ENCODE assay signal across 12 cellular contexts in genomic region chr15:85607141-85607806, GRCh38.
DNase-seq lines count a peak whose midpoint lies in the region; ATAC-seq and TF ChIP-seq lines count a peak whose summit lies in the region.
"Had no signal": no experiment of that assay in that cellular context is flagged by ENCODE, and none has a peak within 500 bp of the region (broad histone marks: within the 10 kb centered on the region; RNA-seq: fewer than 3 reads in every experiment).

No MANE protein-coding gene starts in this region.

- peaks cover 2% of the 10 kb centered on the region for H3K79me1 ChIP-seq in trophoblast cell (ENCODE audit: low read length)

- DNase-seq in CD4-positive, alpha-beta memory T cell: no peak
- DNase-seq in PC-9 (peak in 1 of 2 experiments; percentile 72), epithelial cell of esophagus (ENCODE audit: low read depth) (peak; percentile 36), trophoblast cell (no peak), GM10266 (ENCODE audit: extremely low spot score) (no peak), NCI-H748 (lab: John Stamatoyannopoulos, UW; ENCODE audit: unreplicated experiment) (no peak), NCI-H748 treated with DMSO at 0.1 percent for 48 hours (lab: John Stamatoyannopoulos, UW) (no peak)
- DNase-seq: DMS153, head of caudate nucleus, posterior cingulate gyrus, WERI-Rb-1 had no signal

- no peak overlapping the region for H3K9ac ChIP-seq in trophoblast cell (ENCODE audit: low read length)

- intact Hi-C loops in CD4-positive, alpha-beta memory T cell (cut with micrococcal nuclease): no loop called here
- intact Hi-C loops in PC-9 (cut with micrococcal nuclease; ENCODE audit: unreplicated experiment): no loop called here

- H3K9me2 ChIP-seq in PC-9 (ENCODE audit: insufficient read depth): no peaks in the 10 kb centered on the region

- no peaks in the 10 kb centered on the region for H3K27me3 ChIP-seq in CD4-positive, alpha-beta memory T cell (ENCODE audit: insufficient read depth, low read length)
- H3K27me3 ChIP-seq in PC-9 (ENCODE audit: insufficient read depth, low read depth) (no peaks in the 10 kb centered on the region), trophoblast cell (ENCODE audit: insufficient read depth, low read length) (no peaks in the 10 kb centered on the region)

- no peak overlapping the region for H2AK5ac ChIP-seq in trophoblast cell (ENCODE audit: low read length)

- H4K20me1 ChIP-seq in PC-9 (ENCODE audit: insufficient read depth): no peaks in the 10 kb centered on the region

- no peak overlapping the region for H3K27ac ChIP-seq in CD4-positive, alpha-beta memory T cell (ENCODE audit: low read depth, low read length)
- H3K27ac ChIP-seq in PC-9 (peak overlapping the region; percentile 84), trophoblast cell (ENCODE audit: low read depth, low read length) (peak overlapping the region; percentile 17)
- H3K27ac ChIP-seq: WERI-Rb-1 had no signal

- no TSS peak for BruUV-seq in PC-9 (replicated peaks; lab: Mats Ljungman, UMichigan)

- POLR2A ChIA-PET in CD4-positive, alpha-beta memory T cell (lab: Charles Lee; ENCODE audit: partially characterized antibody): interaction anchor here (0.9 to 1.5 kb wide), 5 partner anchors 17 to 85 kb away, joined by 3 to 4 read pairs (median 3); no protein-coding TSS in a partner anchor
- POLR2A ChIA-PET in PC-9 (lab: Charles Lee; ENCODE audit: unreplicated experiment): interaction anchor here (0.5 to 1.2 kb wide), 6 partner anchors 9 to 264 kb away, joined by 3 to 8 read pairs (median 4); no protein-coding TSS in a partner anchor

- H3K4ac ChIP-seq in trophoblast cell (ENCODE audit: low read depth, low read length): no peak overlapping the region

- H4K12ac ChIP-seq in trophoblast cell (ENCODE audit: low read depth, low read length): no peak overlapping the region

- peaks cover 18% of the 10 kb centered on the region for H3K4me1 ChIP-seq in CD4-positive, alpha-beta memory T cell (ENCODE audit: insufficient read depth, low read length)
- peaks cover 43% of the 10 kb centered on the region for H3K4me1 ChIP-seq in PC-9 (replicated peaks; ENCODE audit: insufficient read depth)
- peaks cover 11 to 12% of the 10 kb centered on the region in 2 experiments for H3K4me1 ChIP-seq in trophoblast cell (ENCODE audit: control insufficient read depth in 1 of 2, insufficient read depth in 2 of 2, low read length in 2 of 2)

- H2AFZ ChIP-seq in PC-9 (no peak overlapping the region), trophoblast cell (ENCODE audit: insufficient read depth, low read length, poor library complexity) (no peak overlapping the region)

- H4K91ac ChIP-seq in trophoblast cell (ENCODE audit: low read depth, low read length): no peak overlapping the region

- no peak overlapping the region for H3K14ac ChIP-seq in trophoblast cell (ENCODE audit: low read length)

- no peak overlapping the region for H3K18ac ChIP-seq in trophoblast cell (ENCODE audit: low read length)

- no peaks in the 10 kb centered on the region for H3K9me3 ChIP-seq in CD4-positive, alpha-beta memory T cell (ENCODE audit: control insufficient read depth in 1 of 2, low read length in 2 of 2)
- H3K9me3 ChIP-seq in PC-9 (ENCODE audit: insufficient read depth, low read depth): no peaks in the 10 kb centered on the region
- no peaks in the 10 kb centered on the region for H3K9me3 ChIP-seq in trophoblast cell (ENCODE audit: insufficient read depth, low read depth, low read length)

- no peak for ATAC-seq in HG03175 (IDR thresholded peaks at IDR 0.05; ENCODE audit: unreplicated experiment)

- H3K4me3 ChIP-seq in CD4-positive, alpha-beta memory T cell (ENCODE audit: low read length in 2 of 2): no peak overlapping the region
- H3K4me3 ChIP-seq in PC-9 (peak overlapping the region; percentile 2; the same call in 1 of the 2 replicates), epithelial cell of esophagus (ENCODE audit: low read length) (no peak overlapping the region), trophoblast cell (ENCODE audit: low read depth, low read length) (no peak overlapping the region)

- TF ChIP-seq CTCF in PC-9 (conservative IDR thresholded peaks at IDR 0.05) (no peak), epithelial cell of esophagus (IDR thresholded peaks at IDR 0.05; ENCODE audit: insufficient read depth, low read depth, low read length, missing control alignments) (no peak), GM10266 (IDR thresholded peaks at IDR 0.05; ENCODE audit: control insufficient read depth, insufficient read depth, low read depth, missing control alignments) (no peak)

- no peak overlapping the region for H2BK5ac ChIP-seq in trophoblast cell (ENCODE audit: low read depth, low read length, poor library complexity)

- H2BK120ac ChIP-seq in trophoblast cell (ENCODE audit: insufficient read depth, low read length, poor library complexity): no peak overlapping the region

- no peaks in the 10 kb centered on the region for H3K27me3 Mint-ChIP-seq in CD4-positive, alpha-beta memory T cell

- H3K79me2 ChIP-seq in PC-9 (ENCODE audit: low read depth): peaks cover 23% of the 10 kb centered on the region
- no peaks in the 10 kb centered on the region for H3K79me2 ChIP-seq in trophoblast cell (ENCODE audit: control insufficient read depth, insufficient read depth, low read length, poor library complexity)

- H3K36me3 Mint-ChIP-seq in CD4-positive, alpha-beta memory T cell: peaks cover 23 to 40% of the 10 kb centered on the region in 2 donors

- H3K23ac ChIP-seq in trophoblast cell (ENCODE audit: low read length): no peak overlapping the region

- H3K4me2 ChIP-seq in PC-9 (peak overlapping the region; percentile 57), trophoblast cell (ENCODE audit: low read length) (no peak overlapping the region)

- no peak overlapping the region for H2BK12ac ChIP-seq in trophoblast cell (ENCODE audit: low read length)

- peaks cover 23 to 35% (median 30%) of the 10 kb centered on the region in 4 donors for H3K4me1 Mint-ChIP-seq in CD4-positive, alpha-beta memory T cell

- H3K4me3 Mint-ChIP-seq in CD4-positive, alpha-beta memory T cell: peak overlapping the region in 5 of 8 donors; percentile 29 to 75 (median 34)

- WGBS in trophoblast cell (ENCODE audit: extremely low coverage, insufficient coverage, insufficient read length): no CpG with 5 or more reads among the region's 2 CpGs

- peaks cover 6% of the 10 kb centered on the region for H3K36me3 ChIP-seq in CD4-positive, alpha-beta memory T cell (ENCODE audit: insufficient read depth, low read length)
- H3K36me3 ChIP-seq in PC-9 (ENCODE audit: low read depth) (no peaks in the 10 kb centered on the region), trophoblast cell (ENCODE audit: control insufficient read depth in 1 of 2, insufficient read depth in 2 of 2, low read length in 2 of 2) (peaks cover 5 to 6% of the 10 kb centered on the region in 2 experiments)

- peaks cover 0 to under 1% (median 0%) of the 10 kb centered on the region in 8 donors for H3K9me3 Mint-ChIP-seq in CD4-positive, alpha-beta memory T cell

- CTCF ChIA-PET in CD4-positive, alpha-beta memory T cell (lab: Charles Lee; ENCODE audit: partially characterized antibody): interaction anchor here (1.2 to 4.4 kb wide), 2 partner anchors 10 to 21 kb away, joined by 4 to 20 read pairs; no protein-coding TSS in a partner anchor
- CTCF ChIA-PET in PC-9 (lab: Charles Lee): interaction anchor here (1.0 kb wide), 1 partner anchor 103 kb away, joined by 7 read pairs; no protein-coding TSS in a partner anchor

- no peak overlapping the region for H4K8ac ChIP-seq in trophoblast cell (ENCODE audit: low read depth, low read length)

- H3F3A ChIP-seq in PC-9 (ENCODE audit: insufficient read depth, low read depth): peaks cover 23% of the 10 kb centered on the region

- peak overlapping the region in 4 of 7 donors; percentile 65 to 85 (median 82) for H3K27ac Mint-ChIP-seq in CD4-positive, alpha-beta memory T cell
